10 cellular contexts compared by ENCODE assay signal in genomic region chr1:151574575-151575529, GRCh38. TPM values are rescaled to one million over a fixed set of nuclear protein-coding genes. Genes with fewer than 3 reads are reported as not detected.
DNase-seq lines count a peak whose midpoint lies in the region; ATAC-seq and TF ChIP-seq lines count a peak whose summit lies in the region.
"Had no signal": no experiment of that assay in that cellular context is flagged by ENCODE, and none has a peak within 500 bp of the region (broad histone marks: within the 10 kb centered on the region; RNA-seq: fewer than 3 reads in every experiment).

No MANE protein-coding gene starts in this region.

- peak; percentile 97 for ATAC-seq in PC-3
- no peak for ATAC-seq in GM21390 (IDR thresholded peaks at IDR 0.05; ENCODE audit: unreplicated experiment)

- DNase-seq in activated CD4-positive, alpha-beta T cell treated with anti-CD3 and anti-CD28 coated beads, Interleukin-2, amount 10 ng/mL, durations not matched to agents 7 days and 5 days = peak; percentile 12
- no peak for DNase-seq in activated CD4-positive, alpha-beta T cell treated with anti-CD3 and anti-CD28 coated beads, Interleukin-2, amount 50 U/mL, for 1 hour
- DNase-seq in PC-3 (peak; percentile 95), epithelial cell of prostate (ENCODE audit: low read depth, low spot score) (peak; percentile 73), GM19238 (ENCODE audit: insufficient read length, low spot score) (no peak), spleen (no peak)
- peak; percentile 5 to 25 for DNase-seq in stimulated activated CD8-positive, alpha-beta memory T cell treated with anti-CD3 and anti-CD28 coated beads, Interleukin-7, amount 100 ng/mL, for 48 hours (ENCODE audit: extremely low read depth in 1 of 2, low read depth in 1 of 2)
- DNase-seq: NCI-H1436 treated with DMSO at 0.1 percent for 48 hours had no signal

- TF ChIP-seq CTCF in PC-3 (conservative IDR thresholded peaks at IDR 0.05; ENCODE audit: low read depth, low read length) = no peak
- no peak for TF ChIP-seq CTCF in spleen (IDR thresholded peaks at IDR 0.05 in 8 of 11, conservative IDR thresholded peaks at IDR 0.05 in 3 of 11)

- CTCF ChIA-PET in activated CD4-positive, alpha-beta T cell treated with anti-CD3 and anti-CD28 coated beads, Interleukin-2, amount 10 ng/mL, durations not matched to agents 7 days and 5 days (lab: Charles Lee) = interaction anchor here (0.8 kb wide), 1 partner anchor 19 kb away, joined by 3 read pairs; no protein-coding TSS in a partner anchor
- CTCF ChIA-PET in PC-3 (lab: Charles Lee) = interaction anchor here (1.0 kb wide), 1 partner anchor 11 kb away, joined by 3 read pairs; no protein-coding TSS in a partner anchor

- no TSS peak for BruUV-seq in PC-3 (replicated peaks; lab: Mats Ljungman, UMichigan)

- H3K9ac ChIP-seq in PC-3 (ENCODE audit: low read length) = peak overlapping the region; percentile 23; the same call in 1 of the 2 replicates

- intact Hi-C loops in PC-3 (cut with micrococcal nuclease) (loop anchor here (2.0 kb wide), 1 partner anchor 34 kb away; the partner anchor contains the start of gene TUFT1), spleen (cut with DNase I; ENCODE audit: low total_unique reads) (no loop called here)

- H3K36me3 ChIP-seq in PC-3 (ENCODE audit: low read depth, low read length) (peaks cover 40% of the 10 kb centered on the region), spleen (peaks cover 0 to 22% (median 0%) of the 10 kb centered on the region in 6 donors)

- H3K27ac Mint-ChIP-seq in activated CD4-positive, alpha-beta T cell treated with anti-CD3 and anti-CD28 coated beads, Interleukin-2, amount 10 ng/mL, durations not matched to agents 7 days and 5 days = no peak overlapping the region
- H3K27ac Mint-ChIP-seq: B cell had no signal

- no peaks in the 10 kb centered on the region for H4K20me1 ChIP-seq in PC-3 (ENCODE audit: low read length)

- no peaks in the 10 kb centered on the region for H3K27me3 Mint-ChIP-seq in activated CD4-positive, alpha-beta T cell treated with anti-CD3 and anti-CD28 coated beads, Interleukin-2, amount 10 ng/mL, durations not matched to agents 7 days and 5 days
- H3K27me3 Mint-ChIP-seq: B cell had no signal

- H3K4me1 ChIP-seq in PC-3 (ENCODE audit: insufficient read depth, low read length) (peaks cover 51% of the 10 kb centered on the region), spleen (no peaks in the 10 kb centered on the region)

- H3K79me2 ChIP-seq in PC-3 (ENCODE audit: low read length) = 0 out of 2 replicates have a peak, but pooled peaks cover 4% of the 10 kb centered on the region

- H3K4me3 Mint-ChIP-seq in activated CD4-positive, alpha-beta T cell treated with anti-CD3 and anti-CD28 coated beads, Interleukin-2, amount 10 ng/mL, durations not matched to agents 7 days and 5 days = no peak overlapping the region
- H3K4me3 Mint-ChIP-seq: B cell had no signal

- H2AFZ ChIP-seq in PC-3 (ENCODE audit: low read length) = no peak overlapping the region

- H3F3A ChIP-seq in PC-3 (ENCODE audit: low read length, unreplicated experiment) = peaks cover 3% of the 10 kb centered on the region

- POLR2A ChIA-PET in activated CD4-positive, alpha-beta T cell treated with anti-CD3 and anti-CD28 coated beads, Interleukin-2, amount 10 ng/mL, durations not matched to agents 7 days and 5 days (lab: Charles Lee) = no interaction called here
- POLR2A ChIA-PET in PC-3 (lab: Charles Lee; ENCODE audit: unreplicated experiment) = interaction anchor here (0.6 to 0.8 kb wide), 4 partner anchors 22 to 113 kb away, joined by 3 to 4 read pairs (median 4); no protein-coding TSS in a partner anchor

- H3K27me3 ChIP-seq in PC-3 (ENCODE audit: low read length) (no peaks in the 10 kb centered on the region), spleen (replicated peaks in 1 of 7) (no peaks in the 10 kb centered on the region)

- H3K4me3 ChIP-seq in PC-3 (ENCODE audit: low read length) (no peak overlapping the region), spleen (no peak overlapping the region)

- 74 to 93% (median 90%) methylated on average over 11 to 12 of the region's 12 CpGs for WGBS in spleen, 5 donors

- H3K9me3 ChIP-seq in PC-3 (ENCODE audit: low read length) (no peaks in the 10 kb centered on the region), spleen (no peaks in the 10 kb centered on the region)

- TF ChIP-seq POLR2A in spleen (IDR thresholded peaks at IDR 0.05) = no peak

- no peaks in the 10 kb centered on the region for H3K9me3 Mint-ChIP-seq in activated CD4-positive, alpha-beta T cell treated with anti-CD3 and anti-CD28 coated beads, Interleukin-2, amount 10 ng/mL, durations not matched to agents 7 days and 5 days

- H3K27ac ChIP-seq in PC-3 (ENCODE audit: low read length) = peak overlapping the region; percentile 88
- H3K27ac ChIP-seq in epithelial cell of prostate = peak overlapping the region; percentile 77
- H3K27ac ChIP-seq in spleen = no peak overlapping the region

- peak overlapping the region; percentile 52 for H3K4me2 ChIP-seq in PC-3 (ENCODE audit: low read length)

- no peaks in the 10 kb centered on the region for H3K36me3 Mint-ChIP-seq in activated CD4-positive, alpha-beta T cell treated with anti-CD3 and anti-CD28 coated beads, Interleukin-2, amount 10 ng/mL, durations not matched to agents 7 days and 5 days (ENCODE audit: low read depth)

- no peaks in the 10 kb centered on the region for H3K9me2 ChIP-seq in PC-3 (replicated peaks; ENCODE audit: low read length)

- H3K4me1 Mint-ChIP-seq in activated CD4-positive, alpha-beta T cell treated with anti-CD3 and anti-CD28 coated beads, Interleukin-2, amount 10 ng/mL, durations not matched to agents 7 days and 5 days = peaks cover 11% of the 10 kb centered on the region
- H3K4me1 Mint-ChIP-seq: B cell had no signal

RNA-seq across cellular contexts. Expression of gene TUFT1, which starts 34.7 kb away (rescaled TPM):
- 1 to 10 TPM; 1.9 to 2.2 TPM for total RNA-seq in activated CD4-positive, alpha-beta T cell treated with anti-CD3 and anti-CD28 coated beads, Interleukin-2, amount 10 ng/mL, durations not matched to agents 7 days and 5 days
- total RNA-seq in PC-3 (2014; rRNA removed) = 33.9 and 46.9 TPM in 2 replicates
- 1 to 10 TPM; 1.2 to 1.9 (median 1.5) TPM for total RNA-seq in spleen
- polyA plus RNA-seq in spleen = under 1 TPM; 0.67 to 0.90 (median 0.76) TPM

RNA-seq across cellular contexts. Expression of gene SNX27, which starts 37.0 kb away (rescaled TPM):
- 10 to 100 TPM; 24.5 to 25.1 TPM for total RNA-seq in activated CD4-positive, alpha-beta T cell treated with anti-CD3 and anti-CD28 coated beads, Interleukin-2, amount 10 ng/mL, durations not matched to agents 7 days and 5 days
- 25.1 and 34.8 TPM in 2 replicates for total RNA-seq in PC-3 (2014; rRNA removed)
- total RNA-seq in spleen = 10 to 100 TPM; 40.4 to 69.6 (median 53.5) TPM
- 1 to 10 TPM; 3.1 to 9.0 (median 3.6) TPM for polyA plus RNA-seq in spleen

Comparison
In these comparisons a context has a peak if more than half of its experiments do, and no peak if none do; other contexts are left out.
1. DNase-seq: peak in activated CD4-positive, alpha-beta T cell treated with anti-CD3 and anti-CD28 coated beads, Interleukin-2, amount 10 ng/mL, durations not matched to agents 7 days and 5 days (single experiment), PC-3 (single experiment), epithelial cell of prostate (single experiment) and stimulated activated CD8-positive, alpha-beta memory T cell treated with anti-CD3 and anti-CD28 coated beads, Interleukin-7, amount 100 ng/mL, for 48 hours (2 of 2); none in activated CD4-positive, alpha-beta T cell treated with anti-CD3 and anti-CD28 coated beads, Interleukin-2, amount 50 U/mL, for 1 hour (single experiment), GM19238 (single experiment) and spleen (single experiment).
2. H3K27ac ChIP-seq: peak in PC-3 (single experiment) and epithelial cell of prostate (single experiment); none in spleen (0 of 8).
3. RNA of gene TUFT1, which starts 34.7 kb away (total RNA-seq): 33.9 to 46.9 TPM in PC-3; 1.9 to 2.2 TPM in activated CD4-positive, alpha-beta T cell treated with anti-CD3 and anti-CD28 coated beads, Interleukin-2, amount 10 ng/mL, durations not matched to agents 7 days and 5 days and 1.2 to 1.9 TPM in spleen; every median in the first group is over 10 times any median in the second.